ENCODE assay signal across 1 cellular context in the genomic region with DNA sequence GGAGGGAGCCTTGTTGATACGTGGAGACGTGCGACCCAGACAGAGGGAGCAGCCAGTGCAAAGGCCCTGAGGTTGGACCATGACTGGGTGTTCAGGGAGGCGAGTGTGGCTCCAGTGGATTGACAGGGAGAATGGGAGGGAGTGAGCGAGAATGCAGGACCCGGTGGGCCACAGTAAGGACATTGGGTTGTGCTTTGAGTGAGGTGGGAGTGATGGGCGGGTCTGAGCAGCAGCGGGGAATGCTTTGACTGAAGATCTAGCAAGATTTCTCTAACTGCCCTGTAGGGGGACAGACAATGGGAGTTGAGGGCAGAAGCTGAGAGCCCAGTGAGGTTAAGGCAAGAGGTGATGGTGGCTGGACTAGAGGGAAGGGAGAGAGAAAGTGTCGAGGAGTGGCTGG.
A peak's percentile ranks its signal among the peaks of the same experiment; 100 is the strongest.
TF ChIP-seq lines count a peak whose summit lies in the region.

No MANE protein-coding gene starts in this region.

TF ChIP-seq in HepG2, 621 proteins besides CTCF, POLR2A, EP300 and RAD21:
- TF ChIP-seq ZMYM3 (CRISPR knock-in tag; IDR thresholded peaks at IDR 0.05) (peak; percentile 42; the same call in 1 of the 2 replicates), ARID2 (CRISPR knock-in tag; IDR thresholded peaks at IDR 0.05; ENCODE audit: borderline replicate concordance) (no peak), ZNF234 (CRISPR knock-in tag; conservative IDR thresholded peaks at IDR 0.05) (no peak)
